1 cellular context compared by ENCODE assay signal in the genomic region with DNA sequence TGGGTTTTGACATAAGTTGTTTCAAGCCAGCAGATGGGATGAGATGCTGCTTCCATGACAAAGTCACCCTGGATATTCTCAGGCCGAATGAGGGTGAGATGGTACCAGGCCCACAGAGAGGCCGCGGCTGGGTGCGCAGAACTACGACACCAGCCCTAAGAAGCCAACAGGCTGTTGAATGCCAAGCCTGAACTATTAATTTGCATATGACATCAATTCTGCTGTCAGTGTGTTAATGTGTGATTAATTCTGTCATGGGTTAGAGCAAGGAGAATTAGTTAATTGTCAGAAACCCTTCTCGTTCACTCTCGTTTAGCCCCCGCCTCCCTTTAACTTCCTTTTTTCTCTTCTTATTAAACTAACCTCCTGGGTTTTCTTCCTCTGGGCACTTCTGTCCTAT.
TF ChIP-seq lines count a peak whose summit lies in the region.

No MANE protein-coding gene starts in this region.

TF ChIP-seq in HepG2, 621 proteins besides CTCF, POLR2A, EP300 and RAD21 (continued from another document):
- TF ChIP-seq, protein P1, sequence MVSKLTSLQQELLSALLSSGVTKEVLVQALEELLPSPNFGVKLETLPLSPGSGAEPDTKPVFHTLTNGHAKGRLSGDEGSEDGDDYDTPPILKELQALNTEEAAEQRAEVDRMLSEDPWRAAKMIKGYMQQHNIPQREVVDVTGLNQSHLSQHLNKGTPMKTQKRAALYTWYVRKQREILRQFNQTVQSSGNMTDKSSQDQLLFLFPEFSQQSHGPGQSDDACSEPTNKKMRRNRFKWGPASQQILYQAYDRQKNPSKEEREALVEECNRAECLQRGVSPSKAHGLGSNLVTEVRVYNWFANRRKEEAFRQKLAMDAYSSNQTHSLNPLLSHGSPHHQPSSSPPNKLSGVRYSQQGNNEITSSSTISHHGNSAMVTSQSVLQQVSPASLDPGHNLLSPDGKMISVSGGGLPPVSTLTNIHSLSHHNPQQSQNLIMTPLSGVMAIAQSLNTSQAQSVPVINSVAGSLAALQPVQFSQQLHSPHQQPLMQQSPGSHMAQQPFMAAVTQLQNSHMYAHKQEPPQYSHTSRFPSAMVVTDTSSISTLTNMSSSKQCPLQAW (CRISPR knock-in tag; IDR thresholded peaks at IDR 0.05), result peak; percentile 12
- TF ChIP-seq CHD4 (IDR thresholded peaks at IDR 0.05; ENCODE audit: borderline replicate concordance, low read length), result 0 out of 2 replicates have a peak, but pooled peaks have one; percentile 10
- no peak for TF ChIP-seq MAZ (IDR thresholded peaks at IDR 0.05; ENCODE audit: borderline replicate concordance, low read depth, low read length)
- 0 out of 2 replicates have a peak, but pooled peaks have one; percentile 20 for TF ChIP-seq MAZ (CRISPR knock-in tag; IDR thresholded peaks at IDR 0.05; ENCODE audit: low read depth)
